8 cellular contexts compared by ENCODE assay signal in genomic region chr4:138681000-138681604, GRCh38.
A peak's percentile ranks its signal among the peaks of the same experiment; 100 is the strongest.
DNase-seq lines count a peak whose midpoint lies in the region; ATAC-seq and TF ChIP-seq lines count a peak whose summit lies in the region.

No MANE protein-coding gene starts in this region.

- H3K27ac Mint-ChIP-seq in activated T-helper 17 cell treated with anti-CD3 and anti-CD28 coated beads, Interleukin-2, amount 50 U/mL, for 72 hours: no peak overlapping the region

- H3K36me3 ChIP-seq in testis (ENCODE audit: low read depth, missing control alignments): no peaks in the 10 kb centered on the region

- peaks cover 32% of the 10 kb centered on the region for H3K27me3 Mint-ChIP-seq in activated T-helper 17 cell treated with anti-CD3 and anti-CD28 coated beads, Interleukin-2, amount 50 U/mL, for 72 hours

- DNase-seq in EH (ENCODE audit: low read depth): peak; percentile 79
- peak; percentile 68 for DNase-seq in LHCN-M2 (ENCODE audit: low read depth)
- peak; percentile 69 for DNase-seq in RPMI8226
- peak; percentile 56 for DNase-seq in fibroblast of the conjunctiva (ENCODE audit: low read depth)
- DNase-seq in omental fat pad (ENCODE audit: low spot score): peak; percentile 85
- DNase-seq in testis: peak; percentile 91

- no peak for TF ChIP-seq POLR2A in testis (IDR thresholded peaks at IDR 0.05)

- H3K4me1 Mint-ChIP-seq in activated T-helper 17 cell treated with anti-CD3 and anti-CD28 coated beads, Interleukin-2, amount 50 U/mL, for 72 hours: no peaks in the 10 kb centered on the region

- no peak overlapping the region for H3K27ac ChIP-seq in testis

- no peaks in the 10 kb centered on the region for H3K36me3 Mint-ChIP-seq in activated T-helper 17 cell treated with anti-CD3 and anti-CD28 coated beads, Interleukin-2, amount 50 U/mL, for 72 hours (ENCODE audit: low read depth)

- H3K4me1 ChIP-seq in testis: no peaks in the 10 kb centered on the region

- TF ChIP-seq CTCF in omental fat pad (IDR thresholded peaks at IDR 0.05) (peak in 2 of 3 donors; percentile 45 to 95), testis (IDR thresholded peaks at IDR 0.05) (peak; percentile 98 to 100 (median 99))

- H3K4me3 ChIP-seq in testis: no peak overlapping the region

- H3K27me3 ChIP-seq in testis: no peaks in the 10 kb centered on the region

- H3K9me3 ChIP-seq in testis: no peaks in the 10 kb centered on the region

- 7 to 10% methylated on average over 7 of the region's 7 CpGs for WGBS in testis, 2 donors

- no peaks in the 10 kb centered on the region for H3K9me3 Mint-ChIP-seq in activated T-helper 17 cell treated with anti-CD3 and anti-CD28 coated beads, Interleukin-2, amount 50 U/mL, for 72 hours

- intact Hi-C loops in testis (cut with DNase I; ENCODE audit: low total_unique reads): loop anchor here (10.0 kb wide), 1 partner anchor 646 kb away; no protein-coding TSS in a partner anchor

- peak; percentile 68 for ATAC-seq in GM21786 (IDR thresholded peaks at IDR 0.05; ENCODE audit: unreplicated experiment)
- peak; percentile 42 for ATAC-seq in activated T-helper 17 cell treated with anti-CD3 and anti-CD28 coated beads, Interleukin-2, amount 50 U/mL, for 72 hours (replicated peaks)
- ATAC-seq in omental fat pad (ENCODE audit: low FRiP score): peak; percentile 61

- no peak overlapping the region for H3K4me3 Mint-ChIP-seq in activated T-helper 17 cell treated with anti-CD3 and anti-CD28 coated beads, Interleukin-2, amount 50 U/mL, for 72 hours
